20 cellular contexts compared by ENCODE assay signal in the genomic region with DNA sequence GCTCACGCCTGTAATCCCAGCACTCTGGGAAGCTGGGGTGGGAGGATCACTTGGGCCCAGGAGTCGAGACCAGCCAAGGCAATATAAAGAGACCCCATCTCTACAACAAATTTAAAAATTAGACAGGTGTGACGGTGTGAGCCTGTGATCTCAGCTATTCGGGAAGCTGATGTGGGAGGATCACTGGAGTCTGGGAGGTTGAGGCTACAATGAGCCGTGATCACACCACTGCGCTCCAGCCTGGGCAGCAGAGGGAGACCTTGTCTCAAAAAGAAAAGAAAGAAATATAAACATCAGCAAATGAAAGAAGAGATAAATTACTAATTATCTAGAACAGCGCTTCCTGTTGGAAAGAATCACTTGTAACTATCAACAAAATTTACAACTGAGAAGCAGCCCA.
DNase-seq lines count a peak whose midpoint lies in the region; ATAC-seq and TF ChIP-seq lines count a peak whose summit lies in the region.
"Had no signal": no experiment of that assay in that cellular context is flagged by ENCODE, and none has a peak within 500 bp of the region (broad histone marks: within the 10 kb centered on the region; RNA-seq: fewer than 3 reads in every experiment).

No MANE protein-coding gene starts in this region.

- ATAC-seq in GM19463 (IDR thresholded peaks at IDR 0.05; ENCODE audit: unreplicated experiment), result no peak
- ATAC-seq: stimulated activated naive CD8-positive, alpha-beta T cell treated with anti-CD3 and anti-CD28 coated beads, Interleukin-15, Interleukin-2, amounts not matched to agents 100 U/mL and 50 U/mL, for 24 hours had no signal

- H3K9me3 ChIP-seq in Loucy (ENCODE audit: insufficient read depth, low read depth, low read length), result no peaks in the 10 kb centered on the region
- H3K9me3 ChIP-seq: tibial nerve had no signal

- TF ChIP-seq CTCF in GM10266 (IDR thresholded peaks at IDR 0.05; ENCODE audit: control insufficient read depth, insufficient read depth, low read depth, missing control alignments), result peak; percentile 4
- peak; percentile 43 for TF ChIP-seq CTCF in Loucy (conservative IDR thresholded peaks at IDR 0.05; ENCODE audit: low read length)
- TF ChIP-seq CTCF in chondrocyte (IDR thresholded peaks at IDR 0.05), result peak; percentile 37
- no peak for TF ChIP-seq CTCF in progenitor cell of endocrine pancreas (IDR thresholded peaks at IDR 0.05; ENCODE audit: unreplicated experiment)

- H3K4me2 ChIP-seq in Loucy (ENCODE audit: low read depth, low read length, poor library complexity, severe bottlenecking), result no peak overlapping the region

- no peak overlapping the region for H3K4me3 ChIP-seq in Loucy (ENCODE audit: low read length, poor library complexity, severe bottlenecking)
- H3K4me3 ChIP-seq: lung, tibial nerve had no signal

- H3K27ac Mint-ChIP-seq in chondrocyte (ENCODE audit: unreplicated experiment) (no peak overlapping the region), progenitor cell of endocrine pancreas (peak overlapping the region; percentile 81)
- H3K27ac Mint-ChIP-seq: activated CD4-positive, alpha-beta memory T cell treated with anti-CD3 and anti-CD28 coated beads, Interleukin-2, amount 10 ng/mL, durations not matched to agents 7 days and 5 days; activated naive CD4-positive, alpha-beta T cell treated with anti-CD3 and anti-CD28 coated beads, Interleukin-2, amount 50 U/mL, for 24 hours; activated T-cell treated with anti-CD3 and anti-CD28 coated beads, Interleukin-2, amount 50 U/mL, for 24 hours had no signal

- H3K4me1 ChIP-seq in Loucy (ENCODE audit: insufficient read depth, low read length, poor library complexity, severe bottlenecking), result peaks cover 61% of the 10 kb centered on the region

- H3K36me3 ChIP-seq in Loucy (ENCODE audit: insufficient read depth, low read length), result no peaks in the 10 kb centered on the region
- H3K36me3 ChIP-seq: tibial nerve had no signal

- H3K9me2 ChIP-seq in Loucy (replicated peaks; ENCODE audit: low read depth, low read length), result no peaks in the 10 kb centered on the region

- no peaks in the 10 kb centered on the region for H4K20me1 ChIP-seq in Loucy (ENCODE audit: insufficient read depth, low read length, poor library complexity, severe bottlenecking)

- H3K9ac ChIP-seq in Loucy (ENCODE audit: low read depth, low read length, poor library complexity, severe bottlenecking), result no peak overlapping the region

- H3K9me3 Mint-ChIP-seq in chondrocyte (ENCODE audit: low read depth) (no peaks in the 10 kb centered on the region), progenitor cell of endocrine pancreas (ENCODE audit: low read depth) (no peaks in the 10 kb centered on the region)
- H3K9me3 Mint-ChIP-seq: activated CD4-positive, alpha-beta memory T cell treated with anti-CD3 and anti-CD28 coated beads, Interleukin-2, amount 10 ng/mL, durations not matched to agents 7 days and 5 days; activated naive CD4-positive, alpha-beta T cell treated with anti-CD3 and anti-CD28 coated beads, Interleukin-2, amount 50 U/mL, for 24 hours; activated T-cell treated with anti-CD3 and anti-CD28 coated beads, Interleukin-2, amount 50 U/mL, for 24 hours had no signal

- H3F3A ChIP-seq in Loucy (ENCODE audit: low read depth), result 0 out of 2 replicates have a peak, but pooled peaks cover 4% of the 10 kb centered on the region

- H3K27me3 Mint-ChIP-seq in chondrocyte (ENCODE audit: low read depth) (no peaks in the 10 kb centered on the region), progenitor cell of endocrine pancreas (no peaks in the 10 kb centered on the region)
- H3K27me3 Mint-ChIP-seq: activated CD4-positive, alpha-beta memory T cell treated with anti-CD3 and anti-CD28 coated beads, Interleukin-2, amount 10 ng/mL, durations not matched to agents 7 days and 5 days; activated naive CD4-positive, alpha-beta T cell treated with anti-CD3 and anti-CD28 coated beads, Interleukin-2, amount 50 U/mL, for 24 hours; activated T-cell treated with anti-CD3 and anti-CD28 coated beads, Interleukin-2, amount 50 U/mL, for 24 hours had no signal

- H3K36me3 Mint-ChIP-seq in chondrocyte (ENCODE audit: low read depth) (no peaks in the 10 kb centered on the region), progenitor cell of endocrine pancreas (ENCODE audit: insufficient read depth) (no peaks in the 10 kb centered on the region)

- no peak overlapping the region for H2AFZ ChIP-seq in Loucy (ENCODE audit: low read length)

- H3K27me3 ChIP-seq in Loucy (ENCODE audit: insufficient read depth, low read length, poor library complexity, severe bottlenecking), result no peaks in the 10 kb centered on the region
- H3K27me3 ChIP-seq: tibial nerve had no signal

- DNase-seq in GM10266 (ENCODE audit: extremely low spot score) (no peak), chondrocyte (ENCODE audit: low spot score) (no peak), progenitor cell of endocrine pancreas (ENCODE audit: low spot score, unreplicated experiment) (no peak), amygdala (lab: John Stamatoyannopoulos, UW) (no peak), COR-L47 (lab: John Stamatoyannopoulos, UW) (no peak)
- DNase-seq: activated CD4-positive, alpha-beta memory T cell treated with anti-CD3 and anti-CD28 coated beads, Interleukin-2, amount 10 ng/mL, durations not matched to agents 7 days and 5 days; activated T-cell treated with anti-CD3 and anti-CD28 coated beads, Interleukin-2, amount 50 U/mL, for 24 hours; Calu3; GOT3; hypothalamus; islet precursor cell; NCI-H1092; NCI-H524 treated with DMSO at 0.1 percent for 48 hours; SHP77 treated with DMSO at 0.1 percent for 48 hours; stimulated activated naive CD8-positive, alpha-beta T cell treated with anti-CD3 and anti-CD28 coated beads, Interleukin-15, Interleukin-2, amounts not matched to agents 100 U/mL and 50 U/mL, for 24 hours had no signal

- peaks cover 9% of the 10 kb centered on the region for H3K4me1 Mint-ChIP-seq in chondrocyte (ENCODE audit: low read depth)
- peaks cover 24% of the 10 kb centered on the region for H3K4me1 Mint-ChIP-seq in progenitor cell of endocrine pancreas (ENCODE audit: low read depth)
- H3K4me1 Mint-ChIP-seq: activated CD4-positive, alpha-beta memory T cell treated with anti-CD3 and anti-CD28 coated beads, Interleukin-2, amount 10 ng/mL, durations not matched to agents 7 days and 5 days had no signal

- H3K4me3 Mint-ChIP-seq in chondrocyte (ENCODE audit: unreplicated experiment), result no peak overlapping the region
- H3K4me3 Mint-ChIP-seq in progenitor cell of endocrine pancreas (ENCODE audit: low read depth), result no peak overlapping the region
- H3K4me3 Mint-ChIP-seq: activated CD4-positive, alpha-beta memory T cell treated with anti-CD3 and anti-CD28 coated beads, Interleukin-2, amount 10 ng/mL, durations not matched to agents 7 days and 5 days; activated naive CD4-positive, alpha-beta T cell treated with anti-CD3 and anti-CD28 coated beads, Interleukin-2, amount 50 U/mL, for 24 hours; activated T-cell treated with anti-CD3 and anti-CD28 coated beads, Interleukin-2, amount 50 U/mL, for 24 hours had no signal

- H3K79me2 ChIP-seq in Loucy (ENCODE audit: insufficient read depth, low read length), result peaks cover 38% of the 10 kb centered on the region
